Comparison of ENCODE assay signal across 14 cellular contexts in genomic region chr1:174692313-174692712, GRCh38.
DNase-seq lines count a peak whose midpoint lies in the region; ATAC-seq, FAIRE-seq and TF ChIP-seq lines count a peak whose summit lies in the region.
"Had no signal": no experiment of that assay in that cellular context is flagged by ENCODE, and none has a peak within 500 bp of the region (broad histone marks: within the 10 kb centered on the region; RNA-seq: fewer than 3 reads in every experiment).

No MANE protein-coding gene starts in this region.

- peak in 1 of 2 experiments; percentile 74; a peak in 3 of 6 replicates for ATAC-seq in A549
- ATAC-seq in HCT116 = peak; percentile 80
- ATAC-seq in GM21576 (IDR thresholded peaks at IDR 0.05; ENCODE audit: unreplicated experiment) = no peak
- ATAC-seq in GM21619 (IDR thresholded peaks at IDR 0.05; ENCODE audit: unreplicated experiment) = no peak
- ATAC-seq: right cardiac atrium had no signal

- H4K20me1 ChIP-seq in HCT116 (ENCODE audit: insufficient read depth) = no peaks in the 10 kb centered on the region

- TF ChIP-seq CTCF in A549 (IDR thresholded peaks at IDR 0.05) (no peak), HCT116 (IDR thresholded peaks at IDR 0.05 in 2 of 3, conservative IDR thresholded peaks at IDR 0.05 in 1 of 3; ENCODE audit: borderline replicate concordance in 1 of 3, insufficient read depth in 1 of 3, low read depth in 2 of 3, low read length in 2 of 3) (peak in 2 of 3 experiments; percentile 19 to 24; a peak in 3 of 6 replicates), foreskin fibroblast (IDR thresholded peaks at IDR 0.05; ENCODE audit: low read depth, low read length) (no peak)

- no peaks in the 10 kb centered on the region for H3K27me3 ChIP-seq in HCT116 (ENCODE audit: insufficient read depth, low read length)
- H3K27me3 ChIP-seq in adipocyte (replicated peaks; ENCODE audit: control insufficient read depth, insufficient read depth, low read length) = no peaks in the 10 kb centered on the region

- no peaks in the 10 kb centered on the region for H3K36me3 Mint-ChIP-seq in activated CD4-positive, alpha-beta T cell treated with anti-CD3 and anti-CD28 coated beads, Interleukin-2, amount 10 ng/mL, durations not matched to agents 7 days and 5 days (ENCODE audit: low read depth)

- RAD21 ChIA-PET in HCT116 (lab: Charles Lee; ENCODE audit: low non-redundant PET in 1 of 2, low total read pairs in 2 of 2, uncharacterized antibody in 2 of 2, unreplicated experiment in 2 of 2) = no interaction called here

- intact Hi-C loops in HCT116 (cut with micrococcal nuclease) = no loop called here

- peaks cover 2% of the 10 kb centered on the region for H3K9me3 Mint-ChIP-seq in activated CD4-positive, alpha-beta T cell treated with anti-CD3 and anti-CD28 coated beads, Interleukin-2, amount 10 ng/mL, durations not matched to agents 7 days and 5 days

- no TSS peak for BruUV-seq in HCT116 (replicated peaks; lab: Mats Ljungman, UMichigan)

- CTCF ChIA-PET in A549 (lab: Yijun Ruan, JAX) (no interaction called here), HCT116 (lab: Charles Lee) (interaction anchor here (1.1 kb wide), 1 partner anchor 430 kb away, joined by 3 read pairs; no protein-coding TSS in a partner anchor)
- CTCF ChIA-PET in activated CD4-positive, alpha-beta T cell treated with anti-CD3 and anti-CD28 coated beads, Interleukin-2, amount 10 ng/mL, durations not matched to agents 7 days and 5 days (lab: Charles Lee) = no interaction called here

- POLR2A ChIA-PET in A549 (lab: Yijun Ruan, JAX) = no interaction called here
- POLR2A ChIA-PET in HCT116 (lab: Charles Lee) = no interaction called here
- POLR2A ChIA-PET in activated CD4-positive, alpha-beta T cell treated with anti-CD3 and anti-CD28 coated beads, Interleukin-2, amount 10 ng/mL, durations not matched to agents 7 days and 5 days (lab: Charles Lee) = no interaction called here

- H3K36me3 ChIP-seq in HCT116 (ENCODE audit: control insufficient read depth in 1 of 2, insufficient read depth in 2 of 2, low read length in 2 of 2) = no peaks in the 10 kb centered on the region
- no peaks in the 10 kb centered on the region for H3K36me3 ChIP-seq in adipocyte (ENCODE audit: control insufficient read depth, insufficient read depth, low read length, severe bottlenecking)
- H3K36me3 ChIP-seq: thoracic aorta had no signal

- TF ChIP-seq EP300 in A549 (IDR thresholded peaks at IDR 0.05) = no peak

- no peak overlapping the region for H3K9ac ChIP-seq in HCT116 (ENCODE audit: low read length)
- H3K9ac ChIP-seq in adipocyte (ENCODE audit: low read length) = no peak overlapping the region

- H3K27ac Mint-ChIP-seq in activated CD4-positive, alpha-beta T cell treated with anti-CD3 and anti-CD28 coated beads, Interleukin-2, amount 10 ng/mL, durations not matched to agents 7 days and 5 days = no peak overlapping the region
- H3K27ac Mint-ChIP-seq: activated naive CD4-positive, alpha-beta T cell treated with anti-CD3 and anti-CD28 coated beads, Interleukin-2, amount 50 U/mL, for 24 hours; IgD-negative memory B cell had no signal

- H3K4me1 ChIP-seq in A549 (no peaks in the 10 kb centered on the region), HCT116 (ENCODE audit: control insufficient read depth in 1 of 2, insufficient read depth in 2 of 2, low read length in 2 of 2) (peaks cover 4 to 11% of the 10 kb centered on the region in 2 experiments; a peak in 2 of 4 replicates), adipocyte (ENCODE audit: control insufficient read depth, insufficient read depth, low read length) (peaks cover 10% of the 10 kb centered on the region)

- no peak for TF ChIP-seq POLR2A in A549 (IDR thresholded peaks at IDR 0.05; ENCODE audit: low read length)
- no peak for TF ChIP-seq POLR2A in HCT116 (IDR thresholded peaks at IDR 0.05; ENCODE audit: borderline replicate concordance, extremely low read depth, insufficient read depth, insufficient read length)

- no peaks in the 10 kb centered on the region for H3K9me2 ChIP-seq in HCT116 (ENCODE audit: insufficient read depth)

- TF ChIP-seq RAD21 in A549 (conservative IDR thresholded peaks at IDR 0.05 in 1 of 2, IDR thresholded peaks at IDR 0.05 in 1 of 2) = no peak
- TF ChIP-seq RAD21 in HCT116 (IDR thresholded peaks at IDR 0.05; ENCODE audit: low read depth) = no peak

- no peak overlapping the region for H2AFZ ChIP-seq in HCT116 (ENCODE audit: low read depth, low read length, poor library complexity, severe bottlenecking)
- H2AFZ ChIP-seq: PC-9 had no signal

- H3K4me3 Mint-ChIP-seq in activated CD4-positive, alpha-beta T cell treated with anti-CD3 and anti-CD28 coated beads, Interleukin-2, amount 10 ng/mL, durations not matched to agents 7 days and 5 days = no peak overlapping the region
- H3K4me3 Mint-ChIP-seq: activated naive CD4-positive, alpha-beta T cell treated with anti-CD3 and anti-CD28 coated beads, Interleukin-2, amount 50 U/mL, for 24 hours; IgD-negative memory B cell had no signal

- no peak overlapping the region for H3K4me2 ChIP-seq in A549
- no peak overlapping the region for H3K4me2 ChIP-seq in HCT116 (ENCODE audit: low read length)
- H3K4me2 ChIP-seq: PC-9 had no signal

- no peaks in the 10 kb centered on the region for H3K4me1 Mint-ChIP-seq in activated CD4-positive, alpha-beta T cell treated with anti-CD3 and anti-CD28 coated beads, Interleukin-2, amount 10 ng/mL, durations not matched to agents 7 days and 5 days
- H3K4me1 Mint-ChIP-seq: activated naive CD4-positive, alpha-beta T cell treated with anti-CD3 and anti-CD28 coated beads, Interleukin-2, amount 50 U/mL, for 24 hours had no signal

- no peaks in the 10 kb centered on the region for H3K79me2 ChIP-seq in HCT116 (ENCODE audit: insufficient read depth, low read length)

- H3K4me3 ChIP-seq in A549 (no peak overlapping the region), HCT116 (replicated peaks in 1 of 2; ENCODE audit: low read depth in 1 of 2, low read length in 2 of 2) (no peak overlapping the region), adipocyte (ENCODE audit: low read length) (no peak overlapping the region), foreskin fibroblast (ENCODE audit: low read depth in 1 of 2, low read length in 2 of 2) (no peak overlapping the region)
- H3K4me3 ChIP-seq: PC-9, thoracic aorta had no signal

- 53% methylated on average over 1 of the region's 1 CpG for WGBS in A549 (ENCODE audit: missing lambda C conversion rate)

- H3K9me3 ChIP-seq in A549 (no peaks in the 10 kb centered on the region), HCT116 (ENCODE audit: control insufficient read depth in 1 of 2, insufficient read depth in 1 of 2, low read depth in 1 of 2, low read length in 2 of 2) (no peaks in the 10 kb centered on the region), adipocyte (ENCODE audit: control insufficient read depth, low read length) (no peaks in the 10 kb centered on the region)
- H3K9me3 ChIP-seq: thoracic aorta had no signal

- no peak overlapping the region for H3K27ac ChIP-seq in A549
- no peak overlapping the region for H3K27ac ChIP-seq in HCT116 (ENCODE audit: low read depth, low read length)
- H3K27ac ChIP-seq: PC-9, thoracic aorta had no signal

- FAIRE-seq in A549 (lab: Jason Lieb, UNC) = no peak

- H3K27me3 Mint-ChIP-seq in activated CD4-positive, alpha-beta T cell treated with anti-CD3 and anti-CD28 coated beads, Interleukin-2, amount 10 ng/mL, durations not matched to agents 7 days and 5 days = no peaks in the 10 kb centered on the region
- H3K27me3 Mint-ChIP-seq: activated naive CD4-positive, alpha-beta T cell treated with anti-CD3 and anti-CD28 coated beads, Interleukin-2, amount 50 U/mL, for 24 hours; IgD-negative memory B cell had no signal

- DNase-seq in A549 (ENCODE audit: low read depth in 1 of 2, low spot score in 1 of 2) (peak in 1 of 2 experiments; percentile 9), HCT116 (ENCODE audit: low read depth, low spot score) (peak; percentile 7), adipocyte (ENCODE audit: low read depth) (peak; percentile 40), foreskin fibroblast (peak; percentile 13 to 56)
- no peak for DNase-seq in stimulated activated CD4-positive, alpha-beta T cell treated with anti-CD3 and anti-CD28 coated beads, Interleukin-4, amount 100 ng/mL, for 4 hours
- no peak for DNase-seq in activated CD4-positive, alpha-beta T cell treated with anti-CD3 and anti-CD28 coated beads, Interleukin-2, amount 10 ng/mL, durations not matched to agents 7 days and 5 days
- DNase-seq: NCI-H187 treated with DMSO at 0.1 percent for 48 hours, PC-9, right cardiac atrium had no signal

TF ChIP-seq in A549, 52 proteins besides CTCF, POLR2A, EP300 and RAD21:
- TF ChIP-seq HOXB13 (CRISPR knock-in tag; IDR thresholded peaks at IDR 0.05; ENCODE audit: low read depth) = no peak
- TF ChIP-seq RARB (CRISPR knock-in tag; IDR thresholded peaks at IDR 0.05) = no peak
- TF ChIP-seq FOSL2 (IDR thresholded peaks at IDR 0.05) = no peak
- peak; percentile 13; the same call in 1 of the 2 replicates for TF ChIP-seq FOSL2 (CRISPR knock-in tag; IDR thresholded peaks at IDR 0.05)
- TF ChIP-seq BCL3 (IDR thresholded peaks at IDR 0.05) = no peak

TF ChIP-seq in HCT116, 20 proteins besides CTCF, POLR2A, EP300 and RAD21:
- TF ChIP-seq YY1 (IDR thresholded peaks at IDR 0.05; ENCODE audit: extremely low read depth, insufficient replicate concordance, low read depth, low read length) (no peak), EGR1 (IDR thresholded peaks at IDR 0.05; ENCODE audit: low read depth) (no peak), EZH2phosphoT487 (IDR thresholded peaks at IDR 0.05; ENCODE audit: borderline replicate concordance) (no peak), FOSL1 (IDR thresholded peaks at IDR 0.05; ENCODE audit: low read depth) (peak; percentile 33; the same call in 1 of the 2 replicates)

Comparison
In these comparisons a context has a peak if more than half of its experiments do, and no peak if none do; other contexts are left out.
1. DNase-seq: peak in HCT116 (single experiment), adipocyte (single experiment) and foreskin fibroblast (2 of 2); none in stimulated activated CD4-positive, alpha-beta T cell treated with anti-CD3 and anti-CD28 coated beads, Interleukin-4, amount 100 ng/mL, for 4 hours (0 of 2) and activated CD4-positive, alpha-beta T cell treated with anti-CD3 and anti-CD28 coated beads, Interleukin-2, amount 10 ng/mL, durations not matched to agents 7 days and 5 days (single experiment).
2. CTCF ChIP-seq: peak in HCT116 (2 of 3); none in A549 (single experiment) and foreskin fibroblast (single experiment).
3. Of the 6 proteins assayed by ChIP-seq in both A549 and HCT116: peak only in A549: none; only in HCT116: CTCF; in both: none; in neither: 5.